Comparison of ENCODE assay signal across 9 cellular contexts in genomic region chr2:1886405-1886992, GRCh38.
DNase-seq lines count a peak whose midpoint lies in the region; ATAC-seq, FAIRE-seq and TF ChIP-seq lines count a peak whose summit lies in the region.
"Had no signal": no experiment of that assay in that cellular context is flagged by ENCODE, and none has a peak within 500 bp of the region (broad histone marks: within the 10 kb centered on the region; RNA-seq: fewer than 3 reads in every experiment).

No MANE protein-coding gene starts in this region.

- peaks cover 21% of the 10 kb centered on the region for H3K27me3 Mint-ChIP-seq in activated T-helper 17 cell treated with anti-CD3 and anti-CD28 coated beads, Interleukin-2, amount 50 U/mL, for 72 hours

- H3K27me3 ChIP-seq in BJ (ENCODE audit: control insufficient read depth, insufficient read depth, low read length) (no peaks in the 10 kb centered on the region), cardiac muscle cell (no peaks in the 10 kb centered on the region)

- H3K36me3 ChIP-seq in BJ (ENCODE audit: control insufficient read depth, insufficient read depth, low read length) (no peaks in the 10 kb centered on the region), cardiac muscle cell (no peaks in the 10 kb centered on the region)

- peaks cover 11% of the 10 kb centered on the region for H3K4me1 ChIP-seq in cardiac muscle cell (ENCODE audit: low read depth)

- CTCF ChIA-PET in BJ (lab: Yijun Ruan, JAX) = interaction anchor here (0.6 to 2.1 kb wide), 11 partner anchors 9 to 1773 kb away, joined by 3 to 13 read pairs (median 4); no protein-coding TSS in a partner anchor

- peak; percentile 28 for ATAC-seq in activated T-helper 17 cell treated with anti-CD3 and anti-CD28 coated beads, Interleukin-2, amount 50 U/mL, for 72 hours (replicated peaks)
- no peak for ATAC-seq in HG03280 (IDR thresholded peaks at IDR 0.05; ENCODE audit: unreplicated experiment)
- ATAC-seq: naive thymus-derived CD8-positive, alpha-beta T cell had no signal

- H3K4me3 Mint-ChIP-seq in activated T-helper 17 cell treated with anti-CD3 and anti-CD28 coated beads, Interleukin-2, amount 50 U/mL, for 72 hours = no peak overlapping the region
- H3K4me3 Mint-ChIP-seq: naive thymus-derived CD8-positive, alpha-beta T cell had no signal

- no peak overlapping the region for H3K27ac Mint-ChIP-seq in activated T-helper 17 cell treated with anti-CD3 and anti-CD28 coated beads, Interleukin-2, amount 50 U/mL, for 72 hours
- H3K27ac Mint-ChIP-seq: naive thymus-derived CD8-positive, alpha-beta T cell had no signal

- no peaks in the 10 kb centered on the region for H3K36me3 Mint-ChIP-seq in activated T-helper 17 cell treated with anti-CD3 and anti-CD28 coated beads, Interleukin-2, amount 50 U/mL, for 72 hours (ENCODE audit: low read depth)
- H3K36me3 Mint-ChIP-seq: naive thymus-derived CD8-positive, alpha-beta T cell had no signal

- no peak overlapping the region for H3K4me3 ChIP-seq in BJ (ENCODE audit: low read depth, low read length)
- H3K4me3 ChIP-seq in cardiac muscle cell = no peak overlapping the region

- peak; percentile 84 for TF ChIP-seq CTCF in BJ (IDR thresholded peaks at IDR 0.05; ENCODE audit: insufficient read depth, low read depth, low read length)
- TF ChIP-seq CTCF in cardiac muscle cell (IDR thresholded peaks at IDR 0.05; ENCODE audit: low read depth, low read length) = peak; percentile 77

- H3K27ac ChIP-seq in cardiac muscle cell = no peak overlapping the region

- H3K9me3 ChIP-seq in cardiac muscle cell (ENCODE audit: low read depth) = no peaks in the 10 kb centered on the region

- no peak for DNase-seq in BJ (ENCODE audit: low read depth)
- DNase-seq in GM19239 (ENCODE audit: insufficient read length, low spot score) = peak; percentile 38
- DNase-seq in NCI-H1048 (lab: John Stamatoyannopoulos, UW) = peak; percentile 43
- DNase-seq in cardiac muscle cell (ENCODE audit: low read depth in 1 of 2, low spot score in 1 of 2) = peak; percentile 74 to 87
- peak; percentile 55 for DNase-seq in renal cortical epithelial cell (ENCODE audit: low read depth)
- DNase-seq in NCI-H1105 (lab: John Stamatoyannopoulos, UW) = no peak

- FAIRE-seq in GM19239 (lab: Jason Lieb, UNC) = no peak

- no peaks in the 10 kb centered on the region for H3K9me3 Mint-ChIP-seq in activated T-helper 17 cell treated with anti-CD3 and anti-CD28 coated beads, Interleukin-2, amount 50 U/mL, for 72 hours
- H3K9me3 Mint-ChIP-seq: naive thymus-derived CD8-positive, alpha-beta T cell had no signal

- H3K4me1 Mint-ChIP-seq in activated T-helper 17 cell treated with anti-CD3 and anti-CD28 coated beads, Interleukin-2, amount 50 U/mL, for 72 hours = no peaks in the 10 kb centered on the region

- POLR2A ChIA-PET in BJ (lab: Charles Lee) = no interaction called here

Comparison
In these comparisons a context has a peak if more than half of its experiments do, and no peak if none do; other contexts are left out.
1. DNase-seq: peak in GM19239 (single experiment), NCI-H1048 (single experiment), cardiac muscle cell (2 of 2) and renal cortical epithelial cell (single experiment); none in BJ (single experiment) and NCI-H1105 (single experiment).